22 cellular contexts compared by ENCODE assay signal in genomic region chr3:150333482-150333881, GRCh38.
"Had no signal": no experiment of that assay in that cellular context is flagged by ENCODE, and none has a peak within 500 bp of the region (broad histone marks: within the 10 kb centered on the region; RNA-seq: fewer than 3 reads in every experiment).

No MANE protein-coding gene starts in this region.

- H3K4me3 Mint-ChIP-seq: memory B cell; naive thymus-derived CD8-positive, alpha-beta T cell had no signal

- ATAC-seq: heart right ventricle; left cardiac atrium; lower lobe of right lung; mucosa of descending colon; naive thymus-derived CD8-positive, alpha-beta T cell had no signal

- FAIRE-seq: kidney had no signal

- H3K4me1 Mint-ChIP-seq: naive thymus-derived CD8-positive, alpha-beta T cell had no signal

- H3K27ac Mint-ChIP-seq: memory B cell had no signal

- DNase-seq: colonic mucosa; effector CD4-positive, alpha-beta T cell; foreskin melanocyte; heart right ventricle; hypothalamus; kidney; left cardiac atrium; left ventricle myocardium inferior; lower lobe of right lung; mucosa of descending colon; naive thymus-derived CD8-positive, alpha-beta T cell; ovary; sigmoid colon; stimulated activated CD4-positive, alpha-beta T cell treated with anti-CD3 and anti-CD28 coated beads, Interleukin-2, amount 100 ng/mL, for 24 hours; stimulated activated naive CD4-positive, alpha-beta T cell; tibial artery; upper lobe of left lung had no signal

- H3K27ac ChIP-seq: colonic mucosa, heart right ventricle, left ventricle myocardium inferior, lower lobe of right lung, ovary, right atrium auricular region, sigmoid colon, skin epidermis, suprapubic skin, tibial artery, upper lobe of left lung, vagina had no signal

- H3K9me3 ChIP-seq: colonic mucosa, lower lobe of right lung, mucosa of descending colon, ovary, right atrium auricular region, sigmoid colon, suprapubic skin, tibial artery, upper lobe of left lung, vagina had no signal

- H3K9me3 Mint-ChIP-seq: memory B cell had no signal

- H3K4me3 ChIP-seq: colonic mucosa, heart right ventricle, left ventricle myocardium inferior, lower lobe of right lung, mucosa of descending colon, ovary, right atrium auricular region, sigmoid colon, skin epidermis, suprapubic skin, tibial artery, upper lobe of left lung, vagina had no signal

- H3K4me1 ChIP-seq: colonic mucosa, heart right ventricle, left ventricle myocardium inferior, lower lobe of right lung, right atrium auricular region, sigmoid colon, suprapubic skin, vagina had no signal
